Comparison of ENCODE assay signal across 1 cellular context in the genomic region with DNA sequence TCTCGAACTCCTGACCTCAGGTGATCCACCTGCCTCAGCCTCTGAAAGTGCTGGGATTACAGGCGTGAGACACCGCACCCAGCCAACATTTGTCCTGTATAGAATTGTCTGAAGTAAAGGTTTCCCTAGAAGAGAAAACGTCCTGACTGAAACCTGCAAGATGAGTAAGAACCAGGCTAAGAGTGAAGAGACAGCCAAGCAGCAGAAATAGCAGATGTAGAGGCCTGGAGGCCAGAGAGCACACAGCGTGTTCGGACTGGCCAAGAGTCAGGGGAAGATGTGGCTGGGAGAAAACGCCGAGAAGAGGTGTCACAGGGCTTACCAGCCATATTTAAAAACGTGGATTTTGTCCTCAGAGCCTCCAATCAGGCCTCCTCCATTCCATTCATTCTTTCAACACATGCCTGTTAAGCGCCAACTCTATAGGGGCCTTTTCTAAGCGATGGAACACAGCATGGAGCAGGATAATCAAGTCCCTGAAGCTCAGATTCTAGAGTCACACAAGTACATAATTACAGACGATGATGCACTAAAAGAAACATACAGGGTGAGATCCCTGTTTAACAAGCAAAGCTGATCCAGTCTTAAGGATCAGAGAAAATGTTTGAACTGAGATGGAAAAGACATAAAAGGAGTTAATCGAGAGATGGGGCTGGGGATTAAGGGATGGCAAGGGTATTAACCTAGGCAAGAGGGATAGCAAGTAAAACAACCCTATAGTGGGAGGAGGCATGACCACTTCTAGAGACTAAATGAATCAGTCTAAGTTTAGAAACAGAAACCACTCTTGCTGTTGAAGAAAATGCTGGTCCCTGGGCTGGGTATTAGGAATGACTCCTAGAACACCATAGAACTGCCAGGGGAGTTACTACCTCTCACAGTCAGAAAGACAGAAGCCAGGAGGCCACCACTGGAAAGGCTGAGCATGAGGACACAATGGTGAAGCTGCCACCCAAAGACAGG.
TF ChIP-seq lines count a peak whose summit lies in the region.

No MANE protein-coding gene starts in this region.

TF ChIP-seq in HepG2, 621 proteins besides CTCF, POLR2A, EP300 and RAD21:
- TF ChIP-seq KLF13 (CRISPR knock-in tag; IDR thresholded peaks at IDR 0.05) (0 out of 2 replicates have a peak, but pooled peaks have one; percentile 52), HMGXB4 (CRISPR knock-in tag; IDR thresholded peaks at IDR 0.05; ENCODE audit: borderline replicate concordance in 1 of 2, low read depth in 1 of 2) (0 out of 4 replicates have a peak, but pooled peaks of 1 of the 2 experiments have one; percentile 9), ZSCAN30 (CRISPR knock-in tag; IDR thresholded peaks at IDR 0.05) (no peak), PHF8 (CRISPR knock-in tag; IDR thresholded peaks at IDR 0.05) (0 out of 2 replicates have a peak, but pooled peaks have one; percentile 7)
- TF ChIP-seq, protein P1, sequence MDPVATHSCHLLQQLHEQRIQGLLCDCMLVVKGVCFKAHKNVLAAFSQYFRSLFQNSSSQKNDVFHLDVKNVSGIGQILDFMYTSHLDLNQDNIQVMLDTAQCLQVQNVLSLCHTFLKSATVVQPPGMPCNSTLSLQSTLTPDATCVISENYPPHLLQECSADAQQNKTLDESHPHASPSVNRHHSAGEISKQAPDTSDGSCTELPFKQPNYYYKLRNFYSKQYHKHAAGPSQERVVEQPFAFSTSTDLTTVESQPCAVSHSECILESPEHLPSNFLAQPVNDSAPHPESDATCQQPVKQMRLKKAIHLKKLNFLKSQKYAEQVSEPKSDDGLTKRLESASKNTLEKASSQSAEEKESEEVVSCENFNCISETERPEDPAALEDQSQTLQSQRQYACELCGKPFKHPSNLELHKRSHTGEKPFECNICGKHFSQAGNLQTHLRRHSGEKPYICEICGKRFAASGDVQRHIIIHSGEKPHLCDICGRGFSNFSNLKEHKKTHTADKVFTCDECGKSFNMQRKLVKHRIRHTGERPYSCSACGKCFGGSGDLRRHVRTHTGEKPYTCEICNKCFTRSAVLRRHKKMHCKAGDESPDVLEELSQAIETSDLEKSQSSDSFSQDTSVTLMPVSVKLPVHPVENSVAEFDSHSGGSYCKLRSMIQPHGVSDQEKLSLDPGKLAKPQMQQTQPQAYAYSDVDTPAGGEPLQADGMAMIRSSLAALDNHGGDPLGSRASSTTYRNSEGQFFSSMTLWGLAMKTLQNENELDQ (CRISPR knock-in tag; IDR thresholded peaks at IDR 0.05; ENCODE audit: borderline replicate concordance): no peak
TF ChIP-seq in HepG2: peak in this region for 3.
